Comparison of ENCODE assay signal across 11 cellular contexts in genomic region chr13:73325351-73326214, GRCh38.
DNase-seq lines count a peak whose midpoint lies in the region; ATAC-seq, FAIRE-seq and TF ChIP-seq lines count a peak whose summit lies in the region.
"Had no signal": no experiment of that assay in that cellular context is flagged by ENCODE, and none has a peak within 500 bp of the region (broad histone marks: within the 10 kb centered on the region; RNA-seq: fewer than 3 reads in every experiment).

No MANE protein-coding gene starts in this region.

- no peak overlapping the region for H3K4me3 ChIP-seq in skeletal muscle satellite cell (ENCODE audit: low read length)
- H3K4me3 ChIP-seq: tibial artery had no signal

- H3K27me3 ChIP-seq in skeletal muscle satellite cell (ENCODE audit: control insufficient read depth, insufficient read depth, low read length), result no peaks in the 10 kb centered on the region
- H3K27me3 ChIP-seq: tibial artery had no signal

- TF ChIP-seq POLR2A in GM12891 (IDR thresholded peaks at IDR 0.05; ENCODE audit: low read depth, low read length), result no peak

- no peaks in the 10 kb centered on the region for H3K36me3 ChIP-seq in skeletal muscle satellite cell (ENCODE audit: insufficient read depth, low read length)
- H3K36me3 ChIP-seq: tibial artery had no signal

- peak overlapping the region; percentile 72 for H3K4me2 ChIP-seq in skeletal muscle satellite cell (ENCODE audit: low read length)

- no peak for FAIRE-seq in GM12891 (lab: Jason Lieb, UNC)

- H3K9me3 ChIP-seq in skeletal muscle satellite cell (replicated peaks; ENCODE audit: low read length), result no peaks in the 10 kb centered on the region
- H3K9me3 ChIP-seq: tibial artery had no signal

- DNase-seq in dermis blood vessel endothelial cell (peak; percentile 18), NCI-H2171 (lab: John Stamatoyannopoulos, UW) (no peak), GM12891 (ENCODE audit: insufficient read length, low spot score) (no peak)
- no peak for DNase-seq in activated CD4-positive, alpha-beta T cell treated with anti-CD3 and anti-CD28 coated beads, Interleukin-2, amount 50 U/mL, for 4 hours
- DNase-seq: activated naive CD8-positive, alpha-beta T cell treated with anti-CD3 and anti-CD28 coated beads, Interleukin-2, amount 10 ng/mL, durations not matched to agents 7 days and 5 days; GF-D8; tibial artery had no signal

- H3K9ac ChIP-seq in skeletal muscle satellite cell (ENCODE audit: low read depth, low read length), result peak overlapping the region; percentile 0

- ATAC-seq in GM19467 (IDR thresholded peaks at IDR 0.05; ENCODE audit: unreplicated experiment) (peak; percentile 90), HG03159 (IDR thresholded peaks at IDR 0.05; ENCODE audit: unreplicated experiment) (peak; percentile 59)
- ATAC-seq: WTC11 had no signal

- H3K4me1 ChIP-seq in skeletal muscle satellite cell (ENCODE audit: control insufficient read depth, insufficient read depth, low read length), result peaks cover 16% of the 10 kb centered on the region
- H3K4me1 ChIP-seq: tibial artery had no signal

TF ChIP-seq in GM12891, 5 proteins besides CTCF, POLR2A, EP300 and RAD21:
- TF ChIP-seq POLR2AphosphoS5 (IDR thresholded peaks at IDR 0.05; ENCODE audit: low read depth, low read length), result no peak
- TF ChIP-seq POU2F2 (IDR thresholded peaks at IDR 0.05; ENCODE audit: low read depth, low read length), result no peak
- no peak for TF ChIP-seq TAF1 (IDR thresholded peaks at IDR 0.05; ENCODE audit: low read depth, low read length)
- no peak for TF ChIP-seq PAX5 (IDR thresholded peaks at IDR 0.05; ENCODE audit: insufficient read depth, low read length, severe bottlenecking)
- no peak for TF ChIP-seq SPI1 (IDR thresholded peaks at IDR 0.05; ENCODE audit: low read depth, low read length)
TF ChIP-seq in GM12891: peak in this region for 0.
